ENCODE assay signal across 14 cellular contexts in the genomic region with DNA sequence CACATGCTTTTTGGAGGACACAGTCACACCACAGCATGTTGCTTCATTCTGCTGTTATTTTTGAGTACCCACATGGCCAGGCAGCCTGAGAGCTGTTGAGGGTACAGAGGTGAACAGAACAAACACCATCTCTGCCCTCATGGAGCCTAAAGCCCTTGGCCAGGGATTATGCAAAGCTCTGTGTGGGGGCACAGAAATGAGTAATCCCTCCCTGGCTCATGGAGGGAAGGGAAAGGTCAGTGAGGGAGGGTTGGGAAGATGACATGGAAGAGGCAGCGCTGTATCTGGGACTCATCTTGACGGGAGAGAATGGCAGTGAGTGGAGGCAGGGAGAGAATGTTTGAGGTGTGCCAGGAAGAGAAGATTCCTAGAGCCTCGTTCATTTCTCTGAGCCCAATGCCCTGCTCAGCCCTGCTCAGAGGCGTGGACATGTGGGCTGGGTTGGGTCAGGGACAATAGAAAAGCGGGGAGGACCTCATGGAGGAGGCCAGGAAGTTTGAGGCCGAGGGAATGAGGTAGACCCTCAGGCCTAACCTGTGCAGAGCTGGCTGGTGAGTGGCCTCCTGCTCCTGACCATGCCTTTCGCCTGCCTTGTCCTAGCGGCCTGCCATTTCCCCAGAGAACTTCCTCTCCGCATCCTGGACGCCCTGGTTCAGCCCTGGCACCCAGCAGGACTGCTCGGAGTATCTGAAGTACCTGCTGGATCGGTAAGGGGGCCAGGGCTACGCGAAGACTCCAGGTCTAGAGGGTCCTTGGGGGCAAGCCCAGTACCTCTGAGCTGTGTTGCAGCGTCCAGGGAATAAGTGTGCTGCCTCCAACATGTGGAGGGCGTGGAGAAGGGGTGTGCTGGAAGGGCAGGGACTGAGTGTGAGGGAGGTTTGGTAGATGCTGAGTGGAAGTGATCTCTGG. TPM values are rescaled to one million over a fixed set of nuclear protein-coding genes. Genes with fewer than 3 reads are reported as not detected.
DNase-seq lines count a peak whose midpoint lies in the region; ATAC-seq and TF ChIP-seq lines count a peak whose summit lies in the region.
"Had no signal": no experiment of that assay in that cellular context is flagged by ENCODE, and none has a peak within 500 bp of the region (broad histone marks: within the 10 kb centered on the region; RNA-seq: fewer than 3 reads in every experiment).

No MANE protein-coding gene starts in this region.

- H3K79me2 ChIP-seq in GM23338 (replicated peaks; ENCODE audit: insufficient read depth): no peaks in the 10 kb centered on the region

- POLR2A ChIA-PET in CD4-positive, alpha-beta memory T cell (lab: Charles Lee; ENCODE audit: partially characterized antibody): no interaction called here
- POLR2A ChIA-PET in naive thymus-derived CD8-positive, alpha-beta T cell (lab: Charles Lee): no interaction called here

- peaks cover 8 to 20% (median 14%) of the 10 kb centered on the region in 4 donors for H3K4me1 Mint-ChIP-seq in CD4-positive, alpha-beta memory T cell
- H3K4me1 Mint-ChIP-seq in GM23338: no peaks in the 10 kb centered on the region
- H3K4me1 Mint-ChIP-seq in naive thymus-derived CD8-positive, alpha-beta T cell: peaks cover 17 to 30% (median 20%) of the 10 kb centered on the region in 4 donors

- no peaks in the 10 kb centered on the region for H3K9me2 ChIP-seq in GM23338 (ENCODE audit: insufficient read depth)

- no peak overlapping the region for H3K4me3 Mint-ChIP-seq in CD4-positive, alpha-beta memory T cell
- H3K4me3 Mint-ChIP-seq in GM23338: no peak overlapping the region
- H3K4me3 Mint-ChIP-seq in naive thymus-derived CD8-positive, alpha-beta T cell: no peak overlapping the region
- H3K4me3 Mint-ChIP-seq: activated naive CD8-positive, alpha-beta T cell had no signal

- peaks cover 4% of the 10 kb centered on the region; the same call in 1 of the 2 replicates for H4K20me1 ChIP-seq in GM23338 (replicated peaks; ENCODE audit: insufficient read depth)

- peaks cover 42 to 45% of the 10 kb centered on the region in 2 donors for H3K36me3 Mint-ChIP-seq in CD4-positive, alpha-beta memory T cell
- H3K36me3 Mint-ChIP-seq in GM23338 (ENCODE audit: low read depth): peaks cover 5% of the 10 kb centered on the region; the same call in 2 of the 3 replicates
- H3K36me3 Mint-ChIP-seq in naive thymus-derived CD8-positive, alpha-beta T cell: peaks cover 0 to 25% (median 25%) of the 10 kb centered on the region in 3 donors

- CTCF ChIA-PET in CD4-positive, alpha-beta memory T cell (lab: Charles Lee; ENCODE audit: partially characterized antibody): no interaction called here

- H3K27ac Mint-ChIP-seq in CD4-positive, alpha-beta memory T cell: peak overlapping the region in 4 of 7 donors; percentile 24 to 64 (median 44)
- peak overlapping the region; percentile 64; the same call in 1 of the 2 replicates for H3K27ac Mint-ChIP-seq in GM23338
- peak overlapping the region in 8 of 10 donors; percentile 2 to 84 (median 45) for H3K27ac Mint-ChIP-seq in naive thymus-derived CD8-positive, alpha-beta T cell
- H3K27ac Mint-ChIP-seq: activated naive CD8-positive, alpha-beta T cell had no signal

- H3K27me3 Mint-ChIP-seq in CD4-positive, alpha-beta memory T cell: no peaks in the 10 kb centered on the region
- peaks cover 3% of the 10 kb centered on the region for H3K27me3 Mint-ChIP-seq in GM23338 (ENCODE audit: insufficient read depth, low read depth, poor library complexity)
- H3K27me3 Mint-ChIP-seq in naive thymus-derived CD8-positive, alpha-beta T cell: no peaks in the 10 kb centered on the region
- H3K27me3 Mint-ChIP-seq: activated naive CD8-positive, alpha-beta T cell had no signal

- TF ChIP-seq CTCF in GM23338 (conservative IDR thresholded peaks at IDR 0.05; ENCODE audit: low read depth in 2 of 2) (no peak), cardiac fibroblast (IDR thresholded peaks at IDR 0.05; ENCODE audit: low read depth, low read length) (no peak)

- ATAC-seq in GM23338: no peak
- ATAC-seq in naive thymus-derived CD8-positive, alpha-beta T cell: no peak
- ATAC-seq in GM21526 (IDR thresholded peaks at IDR 0.05; ENCODE audit: low FRiP score, unreplicated experiment): no peak
- ATAC-seq: GM12878 had no signal

- H3K4me2 ChIP-seq in GM23338: no peak overlapping the region

- H3K27me3 ChIP-seq in CD4-positive, alpha-beta memory T cell (ENCODE audit: insufficient read depth, low read length): no peaks in the 10 kb centered on the region
- no peaks in the 10 kb centered on the region for H3K27me3 ChIP-seq in GM23338 (ENCODE audit: insufficient read depth)
- H3K27me3 ChIP-seq: MG63, SJSA1, upper lobe of left lung had no signal

- H3K4me3 ChIP-seq in CD4-positive, alpha-beta memory T cell (ENCODE audit: low read length in 2 of 2): no peak overlapping the region
- no peak overlapping the region for H3K4me3 ChIP-seq in GM23338
- no peak overlapping the region for H3K4me3 ChIP-seq in cardiac fibroblast (replicated peaks in 1 of 2; ENCODE audit: low read depth in 2 of 2, low read length in 2 of 2)
- H3K4me3 ChIP-seq: GM12878, MG63, SJSA1, upper lobe of left lung had no signal

- intact Hi-C loops in CD4-positive, alpha-beta memory T cell (cut with micrococcal nuclease): no loop called here

- H3F3A ChIP-seq in GM23338 (replicated peaks; ENCODE audit: low read depth): no peaks in the 10 kb centered on the region

- peaks cover 8% of the 10 kb centered on the region for H3K4me1 ChIP-seq in CD4-positive, alpha-beta memory T cell (ENCODE audit: insufficient read depth, low read length)
- no peaks in the 10 kb centered on the region for H3K4me1 ChIP-seq in GM23338 (ENCODE audit: insufficient read depth)
- H3K4me1 ChIP-seq: SJSA1, upper lobe of left lung had no signal

- H3K36me3 ChIP-seq in CD4-positive, alpha-beta memory T cell (ENCODE audit: insufficient read depth, low read length): peaks cover 3% of the 10 kb centered on the region
- no peaks in the 10 kb centered on the region for H3K36me3 ChIP-seq in GM23338 (ENCODE audit: insufficient read depth)
- H3K36me3 ChIP-seq: MG63, SJSA1 had no signal

- no peaks in the 10 kb centered on the region for H3K9me3 ChIP-seq in CD4-positive, alpha-beta memory T cell (ENCODE audit: control insufficient read depth in 1 of 2, low read length in 2 of 2)
- H3K9me3 ChIP-seq: MG63, SJSA1, upper lobe of left lung had no signal

- no peak for DNase-seq in CD4-positive, alpha-beta memory T cell
- DNase-seq in GM23338 (ENCODE audit: low spot score): no peak
- DNase-seq in cardiac fibroblast (ENCODE audit: low read depth in 2 of 2): peak; percentile 22 to 40
- no peak for DNase-seq in naive thymus-derived CD8-positive, alpha-beta T cell
- no peak for DNase-seq in globus pallidus (ENCODE audit: low spot score)
- no peak for DNase-seq in DMS114 treated with DMSO at 0.1 percent for 48 hours (lab: John Stamatoyannopoulos, UW; ENCODE audit: unreplicated experiment)
- DNase-seq: MG63; stimulated activated CD4-positive, alpha-beta T cell treated with anti-CD3 and anti-CD28 coated beads, Interleukin-1b, Interleukin-23, amount 100 ng/mL, for 48 hours; stimulated activated CD8-positive, alpha-beta memory T cell treated with anti-CD3 and anti-CD28 coated beads, Interleukin-4, amount 100 ng/mL, for 48 hours had no signal

- no peak overlapping the region for H2AFZ ChIP-seq in GM23338

- no peaks in the 10 kb centered on the region for H3K9me3 Mint-ChIP-seq in CD4-positive, alpha-beta memory T cell
- no peaks in the 10 kb centered on the region for H3K9me3 Mint-ChIP-seq in GM23338
- no peaks in the 10 kb centered on the region for H3K9me3 Mint-ChIP-seq in naive thymus-derived CD8-positive, alpha-beta T cell

- H3K27ac ChIP-seq in CD4-positive, alpha-beta memory T cell (ENCODE audit: low read depth, low read length): no peak overlapping the region
- no peak overlapping the region for H3K27ac ChIP-seq in GM23338 (ENCODE audit: low read depth)
- H3K27ac ChIP-seq: SJSA1, upper lobe of left lung had no signal

TF ChIP-seq in GM23338, 12 proteins besides CTCF, POLR2A, EP300 and RAD21 (continues in another document):
- no peak for TF ChIP-seq CREB1 (CRISPR knock-in tag; IDR thresholded peaks at IDR 0.05; ENCODE audit: low read depth)
- TF ChIP-seq, protein P1, sequence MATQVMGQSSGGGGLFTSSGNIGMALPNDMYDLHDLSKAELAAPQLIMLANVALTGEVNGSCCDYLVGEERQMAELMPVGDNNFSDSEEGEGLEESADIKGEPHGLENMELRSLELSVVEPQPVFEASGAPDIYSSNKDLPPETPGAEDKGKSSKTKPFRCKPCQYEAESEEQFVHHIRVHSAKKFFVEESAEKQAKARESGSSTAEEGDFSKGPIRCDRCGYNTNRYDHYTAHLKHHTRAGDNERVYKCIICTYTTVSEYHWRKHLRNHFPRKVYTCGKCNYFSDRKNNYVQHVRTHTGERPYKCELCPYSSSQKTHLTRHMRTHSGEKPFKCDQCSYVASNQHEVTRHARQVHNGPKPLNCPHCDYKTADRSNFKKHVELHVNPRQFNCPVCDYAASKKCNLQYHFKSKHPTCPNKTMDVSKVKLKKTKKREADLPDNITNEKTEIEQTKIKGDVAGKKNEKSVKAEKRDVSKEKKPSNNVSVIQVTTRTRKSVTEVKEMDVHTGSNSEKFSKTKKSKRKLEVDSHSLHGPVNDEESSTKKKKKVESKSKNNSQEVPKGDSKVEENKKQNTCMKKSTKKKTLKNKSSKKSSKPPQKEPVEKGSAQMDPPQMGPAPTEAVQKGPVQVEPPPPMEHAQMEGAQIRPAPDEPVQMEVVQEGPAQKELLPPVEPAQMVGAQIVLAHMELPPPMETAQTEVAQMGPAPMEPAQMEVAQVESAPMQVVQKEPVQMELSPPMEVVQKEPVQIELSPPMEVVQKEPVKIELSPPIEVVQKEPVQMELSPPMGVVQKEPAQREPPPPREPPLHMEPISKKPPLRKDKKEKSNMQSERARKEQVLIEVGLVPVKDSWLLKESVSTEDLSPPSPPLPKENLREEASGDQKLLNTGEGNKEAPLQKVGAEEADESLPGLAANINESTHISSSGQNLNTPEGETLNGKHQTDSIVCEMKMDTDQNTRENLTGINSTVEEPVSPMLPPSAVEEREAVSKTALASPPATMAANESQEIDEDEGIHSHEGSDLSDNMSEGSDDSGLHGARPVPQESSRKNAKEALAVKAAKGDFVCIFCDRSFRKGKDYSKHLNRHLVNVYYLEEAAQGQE (IDR thresholded peaks at IDR 0.05; ENCODE audit: unreplicated experiment): no peak

RNA-seq across cellular contexts. Expression of a gene that starts 19.8 kb away (rescaled TPM):
- 10 to 100 TPM; 12.4 to 14.3 TPM for total RNA-seq in CD4-positive, alpha-beta memory T cell
- polyA plus RNA-seq in CD4-positive, alpha-beta memory T cell: 1 to 10 TPM in 1 of 2 donors, under 1 TPM in 1; 0.11 to 1.2 TPM
- 10.0 and 10.7 TPM in 2 replicates for total RNA-seq in GM23338 (2014; rRNA removed; shearing (Covaris generic))
- 1.7 and 2.5 TPM in 2 replicates for polyA plus RNA-seq in GM23338 (2016; fragmentation: Nextera tagmentation; extraction: Ambion mirVana)
- total RNA-seq in naive thymus-derived CD8-positive, alpha-beta T cell: 10 to 100 TPM; 11.4 to 12.4 TPM
- polyA plus RNA-seq in naive thymus-derived CD8-positive, alpha-beta T cell: 1 to 10 TPM in 2 of 3 donors, under 1 TPM in 1; 0.76 to 1.5 (median 1.5) TPM

RNA-seq across cellular contexts. Expression of a gene that starts 20.1 kb away (rescaled TPM):
- total RNA-seq in CD4-positive, alpha-beta memory T cell: 1 to 10 TPM; 8.0 to 8.6 TPM
- 1 to 10 TPM in 1 of 2 donors, under 1 TPM in 1; 0.88 to 2.6 TPM for polyA plus RNA-seq in CD4-positive, alpha-beta memory T cell
- total RNA-seq in GM23338 (2014; rRNA removed; shearing (Covaris generic)): 3.6 and 3.7 TPM in 2 replicates
- 0.71 and 1.0 TPM in 2 replicates for polyA plus RNA-seq in GM23338 (2016; fragmentation: Nextera tagmentation; extraction: Ambion mirVana)
- total RNA-seq in naive thymus-derived CD8-positive, alpha-beta T cell: 1 to 10 TPM; 5.1 to 6.1 TPM
- polyA plus RNA-seq in naive thymus-derived CD8-positive, alpha-beta T cell: 1 to 10 TPM in 1 of 3 donors, under 1 TPM in 2; 0.08 to 2.5 (median 0.94) TPM

Comparison
In these comparisons a context has a peak if more than half of its experiments do, and no peak if none do; other contexts are left out.
1. DNase-seq: peak in cardiac fibroblast (2 of 2); none in CD4-positive, alpha-beta memory T cell (0 of 5), GM23338 (single experiment), naive thymus-derived CD8-positive, alpha-beta T cell (0 of 10), globus pallidus (single experiment) and DMS114 treated with DMSO at 0.1 percent for 48 hours (single experiment).
2. Peak in every context shown above with its lines, with median percentiles within 50 percentile points of each other: H3K27ac Mint-ChIP-seq.